In the genomic region with DNA sequence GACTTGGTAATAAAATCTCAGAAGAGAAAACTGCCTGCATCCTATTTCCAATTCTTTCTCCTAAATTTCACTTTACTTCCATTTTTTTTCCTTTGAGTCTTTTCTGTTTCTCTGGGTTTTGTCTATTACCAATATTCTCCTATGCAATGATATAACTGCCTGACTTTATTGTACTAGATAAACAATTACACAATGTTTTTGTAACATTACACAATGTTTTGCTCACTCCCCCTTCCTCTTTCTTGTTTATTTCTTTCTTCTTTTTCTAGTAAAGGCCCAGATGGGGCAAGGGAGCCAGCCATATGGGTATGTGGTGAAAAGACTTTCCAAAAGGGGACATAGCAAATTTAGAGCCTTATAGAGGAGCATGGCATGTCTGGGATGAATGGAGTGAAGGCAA, we compare ENCODE assay signal across 18 cellular contexts.
"Had no signal": no experiment of that assay in that cellular context is flagged by ENCODE, and none has a peak within 500 bp of the region (broad histone marks: within the 10 kb centered on the region; RNA-seq: fewer than 3 reads in every experiment).

No MANE protein-coding gene starts in this region.

- H3K4me2 ChIP-seq: neural progenitor cell, SK-N-SH had no signal

- H3K9me3 ChIP-seq: colonic mucosa, lower lobe of right lung, ovary, SK-N-SH, upper lobe of right lung had no signal

- DNase-seq: activated CD4-positive, alpha-beta T cell treated with anti-CD3 and anti-CD28 coated beads for 1 hour; activated CD4-positive, alpha-beta T cell treated with anti-CD3 and anti-CD28 coated beads, Interleukin-2, amount 50 U/mL, for 4 hours; activated naive CD4-positive, alpha-beta T cell treated with Interleukin-2 at 50 U/mL for 16 hours; colonic mucosa; foreskin melanocyte; heart left ventricle; immature natural killer cell; lower lobe of right lung; ovary; SK-N-SH; stimulated activated CD4-positive, alpha-beta T cell treated with anti-CD3 and anti-CD28 coated beads, Interleukin-4, amount 100 ng/mL, for 1 hour; stimulated activated naive B cell treated with anti-CD40 and anti-IgM and Interleukin-4, amounts not matched to agents 10 μg/mL and 1 μg/mL and 100 μg/mL, for 72 hours; T-helper 1 cell; upper lobe of right lung had no signal

- ATAC-seq: activated T-helper 17 cell treated with anti-CD3 and anti-CD28 coated beads, Interleukin-2, amount 50 U/mL, for 72 hours; esophagus mucosa; heart left ventricle; lower lobe of right lung; stimulated activated naive B cell treated with anti-CD40 and anti-IgM and Interleukin-4, amounts not matched to agents 10 μg/mL and 1 μg/mL and 100 μg/mL, for 72 hours; upper lobe of right lung had no signal

- H3K27ac ChIP-seq: cardiac muscle cell, colonic mucosa, lower lobe of right lung, neural progenitor cell, upper lobe of right lung had no signal

- H3K4me1 ChIP-seq: colonic mucosa, lower lobe of right lung, neural progenitor cell, upper lobe of right lung had no signal

- H3K9ac ChIP-seq: neural progenitor cell, SK-N-SH had no signal

- H2AFZ ChIP-seq: neural progenitor cell had no signal

- H3K36me3 ChIP-seq: cardiac muscle cell, colonic mucosa, heart left ventricle, lower lobe of right lung, neural progenitor cell, ovary, upper lobe of right lung had no signal

- H3K27me3 ChIP-seq: cardiac muscle cell, colonic mucosa, heart left ventricle, neural progenitor cell, ovary, upper lobe of right lung had no signal

- H3K4me3 ChIP-seq: cardiac muscle cell, colonic mucosa, heart left ventricle, lower lobe of right lung, neural progenitor cell, ovary, upper lobe of right lung had no signal
